In genomic region chr6:10404107-10404798, GRCh38 we compare ENCODE assay signal across 8 cellular contexts. TPM values are rescaled to one million over a fixed set of nuclear protein-coding genes. Genes with fewer than 3 reads are reported as not detected.
DNase-seq lines count a peak whose midpoint lies in the region; TF ChIP-seq lines count a peak whose summit lies in the region.

No MANE protein-coding gene starts in this region.

- DNase-seq in GM10266 (ENCODE audit: extremely low spot score), result peak; percentile 99
- peak; percentile 97 for DNase-seq in HEK293T (ENCODE audit: extremely low spot score)
- DNase-seq in MV-4-11 (lab: John Stamatoyannopoulos, UW), result peak; percentile 97
- DNase-seq in SK-N-DZ (ENCODE audit: low spot score), result peak; percentile 72
- peak; percentile 84 for DNase-seq in activated naive CD4-positive, alpha-beta T cell treated with anti-CD3 and anti-CD28 coated beads, Interleukin-2, amount 50 U/mL, for 16 hours
- peak; percentile 95 for DNase-seq in glutamatergic neuron
- DNase-seq in trophoblast cell, result peak; percentile 91 to 98
- DNase-seq in transverse colon, result peak; percentile 90

- H2AK5ac ChIP-seq in trophoblast cell (ENCODE audit: low read length), result peak overlapping the region; percentile 90

- POLR2A ChIA-PET in HEK293T (lab: Yijun Ruan, JAX), result interaction anchor here (0.7 to 3.4 kb wide), 4 partner anchors 10 to 90 kb away, joined by 4 to 52 read pairs (median 6); partner anchors contain the start of gene TFAP2A

- H2BK120ac ChIP-seq in trophoblast cell (ENCODE audit: insufficient read depth, low read length, poor library complexity), result peak overlapping the region; percentile 84

- H3K14ac ChIP-seq in trophoblast cell (ENCODE audit: low read length), result peak overlapping the region; percentile 90

- WGBS in trophoblast cell (ENCODE audit: extremely low coverage, insufficient coverage, insufficient read length), result no CpG with 5 or more reads among the region's 87 CpGs
- 4% methylated on average over 31 of the region's 87 CpGs; no CpG with 5 or more reads in 1 of the 2 donors for WGBS in transverse colon (ENCODE audit: low coverage in 1 of 2), 2 donors

- peak overlapping the region; percentile 82 for H3K4ac ChIP-seq in trophoblast cell (ENCODE audit: low read depth, low read length)

- peak overlapping the region; percentile 75 for H3K4me2 ChIP-seq in trophoblast cell (ENCODE audit: low read length)

- H3K27ac Mint-ChIP-seq in glutamatergic neuron (ENCODE audit: unreplicated experiment), result peak overlapping the region; percentile 62

- H4K8ac ChIP-seq in trophoblast cell (ENCODE audit: low read depth, low read length), result peak overlapping the region; percentile 92

- H4K91ac ChIP-seq in trophoblast cell (ENCODE audit: low read depth, low read length), result peak overlapping the region; percentile 86

- H3K9me3 ChIP-seq in trophoblast cell (ENCODE audit: insufficient read depth, low read depth, low read length) (no peaks in the 10 kb centered on the region), transverse colon (no peaks in the 10 kb centered on the region)

- H3K27me3 ChIP-seq in trophoblast cell (ENCODE audit: insufficient read depth, low read length) (no peaks in the 10 kb centered on the region), transverse colon (peaks cover 89% of the 10 kb centered on the region)

- H3K27ac ChIP-seq in trophoblast cell (ENCODE audit: low read depth, low read length), result peak overlapping the region; percentile 95
- peak overlapping the region; percentile 44 to 71 (median 51) for H3K27ac ChIP-seq in transverse colon

- no peak for TF ChIP-seq POLR2A in transverse colon (IDR thresholded peaks at IDR 0.05)

- peaks cover 5% of the 10 kb centered on the region for H3K79me2 ChIP-seq in trophoblast cell (ENCODE audit: control insufficient read depth, insufficient read depth, low read length, poor library complexity)

- peak overlapping the region; percentile 87 for H2BK5ac ChIP-seq in trophoblast cell (ENCODE audit: low read depth, low read length, poor library complexity)

- H3K9ac ChIP-seq in trophoblast cell (ENCODE audit: low read length), result peak overlapping the region; percentile 82

- H3K9me3 Mint-ChIP-seq in glutamatergic neuron (ENCODE audit: unreplicated experiment), result peaks cover 2% of the 10 kb centered on the region

- no peak overlapping the region for H3K23ac ChIP-seq in trophoblast cell (ENCODE audit: low read length)

- H3K4me1 ChIP-seq in trophoblast cell (ENCODE audit: control insufficient read depth in 1 of 2, insufficient read depth in 2 of 2, low read length in 2 of 2) (peaks cover 20 to 30% of the 10 kb centered on the region in 2 experiments), transverse colon (peaks cover 8 to 15% (median 11%) of the 10 kb centered on the region in 4 donors)

- H3K4me3 ChIP-seq in trophoblast cell (ENCODE audit: low read depth, low read length) (peak overlapping the region; percentile 61), transverse colon (peak overlapping the region; percentile 40 to 61 (median 51))

- TF ChIP-seq CTCF in GM10266 (IDR thresholded peaks at IDR 0.05; ENCODE audit: control insufficient read depth, insufficient read depth, low read depth, missing control alignments) (peak; percentile 63), glutamatergic neuron (IDR thresholded peaks at IDR 0.05; ENCODE audit: partially characterized antibody, unreplicated experiment) (no peak), transverse colon (IDR thresholded peaks at IDR 0.05) (peak; percentile 6 to 41 (median 37))

- TF ChIP-seq EP300 in transverse colon (IDR thresholded peaks at IDR 0.05; ENCODE audit: low read depth), result no peak

- intact Hi-C loops in transverse colon (cut with DNase I; ENCODE audit: low total_unique reads), result no loop called here

- H4K12ac ChIP-seq in trophoblast cell (ENCODE audit: low read depth, low read length), result peak overlapping the region; percentile 49

- peaks cover 12% of the 10 kb centered on the region for H3K27me3 Mint-ChIP-seq in glutamatergic neuron (ENCODE audit: unreplicated experiment)

- H2BK12ac ChIP-seq in trophoblast cell (ENCODE audit: low read length), result peak overlapping the region; percentile 79

- H3K36me3 ChIP-seq in trophoblast cell (ENCODE audit: control insufficient read depth in 1 of 2, insufficient read depth in 2 of 2, low read length in 2 of 2) (peaks cover 11 to 35% of the 10 kb centered on the region in 2 experiments), transverse colon (no peaks in the 10 kb centered on the region)

- H3K36me3 Mint-ChIP-seq in glutamatergic neuron (ENCODE audit: unreplicated experiment), result no peaks in the 10 kb centered on the region

- CTCF ChIA-PET in HEK293T (lab: Yijun Ruan, JAX), result no interaction called here

- peak overlapping the region; percentile 90 for H3K4me3 Mint-ChIP-seq in glutamatergic neuron (ENCODE audit: unreplicated experiment)

- peaks cover 3% of the 10 kb centered on the region for H3K4me1 Mint-ChIP-seq in glutamatergic neuron (ENCODE audit: low read depth, unreplicated experiment)

- H3K18ac ChIP-seq in trophoblast cell (ENCODE audit: low read length), result peak overlapping the region; percentile 95

- peaks cover 20% of the 10 kb centered on the region for H3K79me1 ChIP-seq in trophoblast cell (ENCODE audit: low read length)

- H2AFZ ChIP-seq in trophoblast cell (ENCODE audit: insufficient read depth, low read length, poor library complexity), result peak overlapping the region; percentile 57

- in situ Hi-C loops in transverse colon (cut with MboI; ENCODE audit: low pct_ligation_motif_present in 1 of 4, low pct_unique_long_range_greater_than_20kb in 1 of 4, low sequenced_read_pairs in 3 of 4), result loop anchor here in 1 of 4 donors (25.0 kb wide), 1 partner anchor 367 kb away; no protein-coding TSS in a partner anchor

TF ChIP-seq in HEK293T, 16 proteins besides CTCF, POLR2A, EP300 and RAD21:
- no peak for TF ChIP-seq LEF1 (IDR thresholded peaks at IDR 0.05; ENCODE audit: borderline replicate concordance)
- no peak for TF ChIP-seq BHLHE40 (IDR thresholded peaks at IDR 0.05; ENCODE audit: borderline replicate concordance)
- no peak for TF ChIP-seq ZNF384 (IDR thresholded peaks at IDR 0.05)
- peak; percentile 24; the same call in 1 of the 2 replicates for TF ChIP-seq HDGF (IDR thresholded peaks at IDR 0.05; ENCODE audit: borderline replicate concordance)
- peak; percentile 85 for TF ChIP-seq L3MBTL2 (conservative IDR thresholded peaks at IDR 0.05)
TF ChIP-seq in HEK293T: peak in this region for 2.

RNA-seq across cellular contexts. Expression of gene TFAP2A, which starts 10.6 kb away (rescaled TPM):
- not detected in 2 replicates for polyA plus RNA-seq in SK-N-DZ (2014; cell fraction: cytosol; rRNA removed)
- not detected in 2 replicates for polyA plus RNA-seq in SK-N-DZ (2014; cell fraction: nucleus; rRNA removed)
- 0.32 TPM for total RNA-seq in glutamatergic neuron (ENCODE audit: unreplicated experiment)
- polyA plus RNA-seq in trophoblast cell (2013), result 329 and 338 TPM in 2 replicates
- total RNA-seq in transverse colon, result not detected

Comparison
In these comparisons a context has a peak if more than half of its experiments do, and no peak if none do; other contexts are left out.
1. Peak in every context shown above with its lines: DNase-seq, H3K4me3 ChIP-seq and H3K27ac ChIP-seq.